ENCODE assay signal across 9 cellular contexts in the genomic region with DNA sequence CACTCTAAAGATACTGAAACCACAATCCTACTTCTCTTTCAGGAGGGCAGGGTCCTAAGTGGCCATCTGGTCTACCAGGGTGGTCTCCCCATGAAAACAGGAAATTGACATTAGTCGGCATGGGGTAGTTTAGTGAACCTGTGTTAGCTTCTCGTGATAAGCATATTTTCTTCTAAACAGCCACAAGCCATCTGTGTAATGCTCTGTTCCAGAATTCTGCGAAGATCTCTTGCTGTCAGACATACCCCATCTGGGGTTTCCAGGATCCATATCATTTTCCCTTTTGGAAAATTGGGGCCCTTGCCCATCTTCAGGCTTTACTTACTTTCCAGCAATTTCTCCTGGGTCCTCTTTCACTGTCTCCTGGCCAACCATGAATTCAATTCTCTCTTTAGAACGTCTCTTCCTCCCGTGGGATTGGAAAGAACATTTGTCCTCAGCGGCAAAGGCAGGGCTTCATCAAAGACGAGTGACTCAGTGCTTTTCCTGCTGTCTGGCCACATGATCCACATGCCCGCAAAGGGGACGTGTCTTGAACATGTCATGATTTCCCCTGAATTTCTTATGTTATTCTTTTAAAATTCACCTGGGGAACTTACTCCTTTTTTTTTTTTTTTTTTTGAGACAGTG. TPM values are rescaled to one million over a fixed set of nuclear protein-coding genes. Genes with fewer than 3 reads are reported as not detected.
A peak's percentile ranks its signal among the peaks of the same experiment; 100 is the strongest.
DNase-seq lines count a peak whose midpoint lies in the region; ATAC-seq and TF ChIP-seq lines count a peak whose summit lies in the region.
"Had no signal": no experiment of that assay in that cellular context is flagged by ENCODE, and none has a peak within 500 bp of the region (broad histone marks: within the 10 kb centered on the region; RNA-seq: fewer than 3 reads in every experiment).

No MANE protein-coding gene starts in this region.

- no peak for TF ChIP-seq CTCF in omental fat pad (IDR thresholded peaks at IDR 0.05)

- ATAC-seq in omental fat pad (ENCODE audit: low FRiP score) (peak; percentile 19), GM19452 (IDR thresholded peaks at IDR 0.05; ENCODE audit: unreplicated experiment) (no peak)
- ATAC-seq: mucosa of descending colon had no signal

- H3K27ac ChIP-seq in cingulate gyrus (ENCODE audit: low read depth, low read length): peak overlapping the region; percentile 16

- peak; percentile 66 for DNase-seq in CD1c-positive myeloid dendritic cell (ENCODE audit: extremely low spot score)
- peak; percentile 87 for DNase-seq in NCI-H2171 treated with DMSO at 0.1 percent for 48 hours (lab: John Stamatoyannopoulos, UW)
- DNase-seq in omental fat pad (ENCODE audit: low spot score): no peak
- no peak for DNase-seq in inferior parietal cortex (ENCODE audit: extremely low spot score)
- no peak for DNase-seq in iPS-NIHi7 (ENCODE audit: extremely low spot score)
- DNase-seq in DMS114 treated with DMSO at 0.1 percent for 48 hours (lab: John Stamatoyannopoulos, UW; ENCODE audit: unreplicated experiment): no peak
- DNase-seq: mucosa of descending colon had no signal

RNA-seq across cellular contexts. Expression of a gene that starts 21.4 kb away (rescaled TPM):
- total RNA-seq in omental fat pad: 10 to 100 TPM; 53.4 to 85.3 (median 71.9) TPM

Comparison
In these comparisons a context has a peak if more than half of its experiments do, and no peak if none do; other contexts are left out.
1. DNase-seq: peak in CD1c-positive myeloid dendritic cell (single experiment) and NCI-H2171 treated with DMSO at 0.1 percent for 48 hours (single experiment); none in omental fat pad (single experiment), inferior parietal cortex (single experiment), iPS-NIHi7 (single experiment) and DMS114 treated with DMSO at 0.1 percent for 48 hours (single experiment).